32 cellular contexts compared by ENCODE assay signal in the genomic region with DNA sequence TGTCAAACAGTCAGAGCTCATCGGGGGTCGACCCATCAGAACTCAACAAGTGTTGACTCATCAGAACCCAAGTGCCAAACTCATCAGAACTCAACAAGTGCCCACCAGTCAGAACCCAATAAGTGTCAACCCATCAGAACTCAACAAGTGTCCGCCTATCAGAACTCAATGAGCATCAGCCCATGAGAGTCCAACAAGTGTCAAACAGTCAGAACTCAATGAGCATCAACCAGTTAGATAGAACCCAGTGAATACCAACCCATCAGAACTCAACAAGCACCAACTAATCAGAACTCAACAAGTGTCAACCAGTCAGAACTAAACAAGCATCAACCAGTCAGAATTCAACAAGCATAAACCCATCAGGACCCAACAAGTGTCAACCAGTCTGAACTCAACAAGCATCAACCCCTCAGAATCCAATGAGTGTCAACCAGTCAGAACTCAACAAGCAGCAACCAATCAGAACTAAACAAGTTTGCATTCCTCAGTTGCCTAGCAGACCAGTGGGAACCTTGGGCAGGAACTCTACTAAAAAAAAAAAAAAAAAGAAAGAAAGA.
"Had no signal": no experiment of that assay in that cellular context is flagged by ENCODE, and none has a peak within 500 bp of the region (broad histone marks: within the 10 kb centered on the region; RNA-seq: fewer than 3 reads in every experiment).

No MANE protein-coding gene starts in this region.

- H3K4me1 ChIP-seq: adrenal gland, esophagus squamous epithelium had no signal

- H3K27ac Mint-ChIP-seq: activated B cell treated with CpG ODN at 0.5 μM for 24 hours; activated CD8-positive, alpha-beta T cell treated with anti-CD3 and anti-CD28 coated beads for 36 hours; activated naive CD4-positive, alpha-beta T cell treated with anti-CD3 and anti-CD28 coated beads for 36 hours; activated naive CD4-positive, alpha-beta T cell treated with anti-CD3 and anti-CD28 coated beads, Interleukin-2, amount 50 U/mL, for 24 hours; activated naive CD8-positive, alpha-beta T cell treated with anti-CD3 and anti-CD28 coated beads for 36 hours; activated naive CD8-positive, alpha-beta T cell treated with anti-CD3 and anti-CD28 coated beads, Interleukin-2, amount 50 U/mL, for 24 hours; activated T-helper 1 cell treated with anti-CD3 and anti-CD28 coated beads, Interleukin-12 subunit alpha, Interleukin-12 subunit beta, Interleukin-2, Interleukin-4 antibody, amounts not matched to agents 30 ng/mL and 10 ng/mL and 1 ng/mL, durations not matched to agents 14 hours and 24 hours and 36 hours; activated T-helper 2 cell treated with anti-CD3 and anti-CD28 coated beads, Interferon-gamma antibody, Interleukin-2, Interleukin-4, amounts not matched to agents 10 μg/mL and 5 μg/mL and 100 μg/mL, durations not matched to agents 14 hours and 24 hours and 36 hours; effector memory CD8-positive, alpha-beta T cell had no signal

- H3K4me3 Mint-ChIP-seq: activated B cell treated with CpG ODN at 0.5 μM for 24 hours; activated CD8-positive, alpha-beta T cell treated with anti-CD3 and anti-CD28 coated beads for 36 hours; activated naive CD4-positive, alpha-beta T cell treated with anti-CD3 and anti-CD28 coated beads for 36 hours; activated naive CD4-positive, alpha-beta T cell treated with anti-CD3 and anti-CD28 coated beads, Interleukin-2, amount 50 U/mL, for 24 hours; activated naive CD8-positive, alpha-beta T cell treated with anti-CD3 and anti-CD28 coated beads for 36 hours; activated naive CD8-positive, alpha-beta T cell treated with anti-CD3 and anti-CD28 coated beads, Interleukin-2, amount 50 U/mL, for 24 hours; activated T-helper 1 cell treated with anti-CD3 and anti-CD28 coated beads, Interleukin-12 subunit alpha, Interleukin-12 subunit beta, Interleukin-2, Interleukin-4 antibody, amounts not matched to agents 30 ng/mL and 10 ng/mL and 1 ng/mL, durations not matched to agents 14 hours and 24 hours and 36 hours; brain; effector memory CD8-positive, alpha-beta T cell had no signal

- H3K27ac ChIP-seq: adrenal gland, epithelial cell of prostate, esophagus squamous epithelium, VCaP had no signal

- H3K4me3 ChIP-seq: adrenal gland, esophagus squamous epithelium had no signal

- DNase-seq: activated B cell treated with CpG ODN at 0.5 μM for 24 hours; activated CD4-positive, alpha-beta T cell treated with anti-CD3 and anti-CD28 coated beads for 48 hours; activated CD4-positive, alpha-beta T cell treated with anti-CD3 and anti-CD28 coated beads, Interleukin-2, amount 50 U/mL, for 1 hour; activated CD4-positive, alpha-beta T cell treated with anti-CD3 and anti-CD28 coated beads, Interleukin-2, amount 50 U/mL, for 48 hours; activated CD8-positive, alpha-beta memory T cell treated with anti-CD3 and anti-CD28 coated beads for 24 hours; activated CD8-positive, alpha-beta T cell treated with anti-CD3 and anti-CD28 coated beads for 36 hours; activated effector memory CD4-positive, alpha-beta T cell treated with anti-CD3 and anti-CD28 coated beads, Interleukin-2, amount 50 U/mL, for 16 hours; activated naive CD4-positive, alpha-beta T cell treated with anti-CD3 and anti-CD28 coated beads for 36 hours; activated naive CD8-positive, alpha-beta T cell treated with anti-CD3 and anti-CD28 coated beads for 36 hours; activated naive CD8-positive, alpha-beta T cell treated with anti-CD3 and anti-CD28 coated beads, Interleukin-2, amount 50 U/mL, for 24 hours; activated T-cell treated with anti-CD3 and anti-CD28 coated beads, Interleukin-2, amount 50 U/mL, for 1 hour; activated T-cell treated with anti-CD3 and anti-CD28 coated beads, Interleukin-2, amount 50 U/mL, for 48 hours; adrenal gland; amygdala; aorta; caudate nucleus; cortex of kidney; dermis blood vessel endothelial cell; effector CD4-positive, alpha-beta T cell; effector memory CD8-positive, alpha-beta T cell; esophagus squamous epithelium; head of caudate nucleus; T-helper 2 cell had no signal

- H3K27me3 Mint-ChIP-seq: activated B cell treated with CpG ODN at 0.5 μM for 24 hours; activated CD8-positive, alpha-beta T cell treated with anti-CD3 and anti-CD28 coated beads for 36 hours; activated naive CD4-positive, alpha-beta T cell treated with anti-CD3 and anti-CD28 coated beads, Interleukin-2, amount 50 U/mL, for 24 hours; activated naive CD8-positive, alpha-beta T cell treated with anti-CD3 and anti-CD28 coated beads for 36 hours; activated naive CD8-positive, alpha-beta T cell treated with anti-CD3 and anti-CD28 coated beads, Interleukin-2, amount 50 U/mL, for 24 hours; effector memory CD8-positive, alpha-beta T cell had no signal

- H3K9me3 ChIP-seq: adrenal gland, esophagus squamous epithelium had no signal

- H3K4me1 Mint-ChIP-seq: activated B cell treated with CpG ODN at 0.5 μM for 24 hours; activated naive CD4-positive, alpha-beta T cell treated with anti-CD3 and anti-CD28 coated beads, Interleukin-2, amount 50 U/mL, for 24 hours; activated naive CD8-positive, alpha-beta T cell treated with anti-CD3 and anti-CD28 coated beads for 36 hours; activated naive CD8-positive, alpha-beta T cell treated with anti-CD3 and anti-CD28 coated beads, Interleukin-2, amount 50 U/mL, for 24 hours had no signal

- ATAC-seq: activated CD4-positive, CD25-positive, alpha-beta regulatory T cell treated with anti-CD3 and anti-CD28 coated beads, Interleukin-2, amount 50 U/mL, for 24 hours; activated CD8-positive, alpha-beta T cell treated with anti-CD3 and anti-CD28 coated beads for 36 hours; activated naive CD8-positive, alpha-beta T cell treated with anti-CD3 and anti-CD28 coated beads, Interleukin-2, amount 50 U/mL, for 24 hours; effector memory CD8-positive, alpha-beta T cell had no signal

- H3K36me3 ChIP-seq: adrenal gland had no signal

- FAIRE-seq: colon, frontal cortex had no signal

- H3K9me3 Mint-ChIP-seq: activated naive CD4-positive, alpha-beta T cell treated with anti-CD3 and anti-CD28 coated beads, Interleukin-2, amount 50 U/mL, for 24 hours; activated naive CD8-positive, alpha-beta T cell treated with anti-CD3 and anti-CD28 coated beads, Interleukin-2, amount 50 U/mL, for 24 hours; activated T-helper 1 cell treated with anti-CD3 and anti-CD28 coated beads, Interleukin-12 subunit alpha, Interleukin-12 subunit beta, Interleukin-2, Interleukin-4 antibody, amounts not matched to agents 30 ng/mL and 10 ng/mL and 1 ng/mL, durations not matched to agents 14 hours and 24 hours and 36 hours; activated T-helper 2 cell treated with anti-CD3 and anti-CD28 coated beads, Interferon-gamma antibody, Interleukin-2, Interleukin-4, amounts not matched to agents 10 μg/mL and 5 μg/mL and 100 μg/mL, durations not matched to agents 14 hours and 24 hours and 36 hours; effector memory CD8-positive, alpha-beta T cell had no signal

- H3K27me3 ChIP-seq: adrenal gland, esophagus squamous epithelium had no signal
